8 cellular contexts compared by ENCODE assay signal in genomic region chr1:161153682-161154337, GRCh38. TPM values are rescaled to one million over a fixed set of nuclear protein-coding genes. Genes with fewer than 3 reads are reported as not detected.
DNase-seq lines count a peak whose midpoint lies in the region; ATAC-seq and TF ChIP-seq lines count a peak whose summit lies in the region.

TSS of gene UFC1 (plus strand) at chr1:161153978. CDS start at chr1:161153998, 20 bp downstream.

- H3K27ac Mint-ChIP-seq in CD4-positive, alpha-beta memory T cell: peak within 1 kb of the TSS; percentile 99 to 100 (median 100)
- peak within 1 kb of the TSS; percentile 100 for H3K27ac Mint-ChIP-seq in endodermal cell

- H3K4me1 ChIP-seq in CD4-positive, alpha-beta memory T cell (ENCODE audit: insufficient read depth, low read length): peaks cover 22% of the 10 kb centered on the region
- H3K4me1 ChIP-seq in HUES48 (ENCODE audit: control insufficient read depth, insufficient read depth, low read length) (no peaks in the 10 kb centered on the region; the same call in 1 of the 2 replicates), NT2/D1 (ENCODE audit: insufficient read depth, insufficient read length) (peaks cover 2% of the 10 kb centered on the region), endodermal cell (ENCODE audit: control insufficient read depth, insufficient read depth, low read length) (no peaks in the 10 kb centered on the region), mesodermal cell (ENCODE audit: control insufficient read depth, insufficient read depth, low read length, poor library complexity, severe bottlenecking) (no peaks in the 10 kb centered on the region)

- POLR2A ChIA-PET in CD4-positive, alpha-beta memory T cell (lab: Charles Lee; ENCODE audit: partially characterized antibody): interaction anchor here (0.7 to 3.5 kb wide), 28 partner anchors 8 to 358 kb away, joined by 3 to 67 read pairs (median 4); partner anchors contain the start of genes ARHGAP30, B4GALT3, DEDD and F11R

- H3K9me3 ChIP-seq in CD4-positive, alpha-beta memory T cell (ENCODE audit: control insufficient read depth in 1 of 2, low read length in 2 of 2): no peaks in the 10 kb centered on the region
- H3K9me3 ChIP-seq in HUES48 (ENCODE audit: control insufficient read depth, insufficient read depth, low read length) (no peaks in the 10 kb centered on the region), NT2/D1 (ENCODE audit: insufficient read depth, low read length) (no peaks in the 10 kb centered on the region), endodermal cell (ENCODE audit: control insufficient read depth, low read length) (no peaks in the 10 kb centered on the region), mesodermal cell (ENCODE audit: control insufficient read depth, low read length) (no peaks in the 10 kb centered on the region)

- peak within 1 kb of the TSS; percentile 99 for H3K27ac ChIP-seq in CD4-positive, alpha-beta memory T cell (ENCODE audit: low read depth, low read length)
- H3K27ac ChIP-seq in HUES48 (ENCODE audit: low read depth, low read length) (peak within 1 kb of the TSS; percentile 94), endodermal cell (ENCODE audit: low read depth, low read length) (peak within 1 kb of the TSS; percentile 88), mesodermal cell (ENCODE audit: low read depth, low read length, severe bottlenecking) (peak within 1 kb of the TSS; percentile 95)

- 1 to 2% methylated on average over 29 to 33 of the region's 33 CpGs for WGBS in endodermal cell (ENCODE audit: insufficient coverage in 1 of 2, insufficient read length in 1 of 2), 2 experiments
- 1% methylated on average over 26 to 30 of the region's 33 CpGs for WGBS in mesodermal cell (ENCODE audit: insufficient coverage in 2 of 2), 2 experiments

- intact Hi-C loops in CD4-positive, alpha-beta memory T cell (cut with micrococcal nuclease): loop anchor here (1.0 to 10.0 kb wide), 6 partner anchors 22 to 1059 kb away; partner anchors contain the start of genes ARHGAP30, DEDD, IGSF8 and NIT1

- H3K4me3 Mint-ChIP-seq in CD4-positive, alpha-beta memory T cell: peak within 1 kb of the TSS; percentile 96 to 100 (median 99)
- peak within 1 kb of the TSS; percentile 90 for H3K4me3 Mint-ChIP-seq in endodermal cell

- peaks cover 22 to 45% (median 31%) of the 10 kb centered on the region in 4 donors for H3K4me1 Mint-ChIP-seq in CD4-positive, alpha-beta memory T cell
- peaks cover 16% of the 10 kb centered on the region for H3K4me1 Mint-ChIP-seq in endodermal cell

- H3K4me3 ChIP-seq in CD4-positive, alpha-beta memory T cell (ENCODE audit: low read length in 2 of 2): peak within 1 kb of the TSS; percentile 37 to 100
- H3K4me3 ChIP-seq in HUES48 (ENCODE audit: low read depth, low read length) (peak within 1 kb of the TSS; percentile 80), NT2/D1 (ENCODE audit: insufficient read length, low read depth) (peak within 1 kb of the TSS; percentile 75), endodermal cell (ENCODE audit: low read length) (peak within 1 kb of the TSS; percentile 99), mesodermal cell (ENCODE audit: extremely low read depth, insufficient read depth, low read length, poor library complexity, severe bottlenecking) (peak within 1 kb of the TSS; percentile 73)

- TF ChIP-seq CTCF in endodermal cell (conservative IDR thresholded peaks at IDR 0.05): no peak

- H3K27me3 Mint-ChIP-seq in CD4-positive, alpha-beta memory T cell: no peaks in the 10 kb centered on the region
- no peaks in the 10 kb centered on the region for H3K27me3 Mint-ChIP-seq in endodermal cell (ENCODE audit: insufficient read depth)

- H3K36me3 ChIP-seq in CD4-positive, alpha-beta memory T cell (ENCODE audit: insufficient read depth, low read length): no peaks in the 10 kb centered on the region
- H3K36me3 ChIP-seq in HUES48 (ENCODE audit: control insufficient read depth, insufficient read depth, low read length): peaks cover 19% of the 10 kb centered on the region
- H3K36me3 ChIP-seq in NT2/D1 (ENCODE audit: insufficient read depth, insufficient read length, low read length): peaks cover 36% of the 10 kb centered on the region
- peaks cover 21% of the 10 kb centered on the region for H3K36me3 ChIP-seq in endodermal cell (ENCODE audit: control insufficient read depth, insufficient read depth, low read length)
- peaks cover 24% of the 10 kb centered on the region for H3K36me3 ChIP-seq in mesodermal cell (ENCODE audit: control insufficient read depth, insufficient read depth, low read length)

- peak; percentile 87 to 93 (median 90) for DNase-seq in CD4-positive, alpha-beta memory T cell
- DNase-seq in NT2/D1 (ENCODE audit: low read depth, low spot score): peak; percentile 85
- peak; percentile 52 to 62 (median 56) for DNase-seq in activated CD8-positive, alpha-beta memory T cell treated with anti-CD3 and anti-CD28 coated beads for 48 hours (ENCODE audit: low read depth in 2 of 3, low spot score in 2 of 3)
- DNase-seq in endodermal cell: peak; percentile 89
- peak; percentile 55 to 65 for DNase-seq in stimulated activated CD8-positive, alpha-beta memory T cell treated with anti-CD3 and anti-CD28 coated beads, Interleukin-15, amount 100 ng/mL, for 4 hours (ENCODE audit: low read depth in 2 of 2)

- H3K9me3 Mint-ChIP-seq in CD4-positive, alpha-beta memory T cell: no peaks in the 10 kb centered on the region
- no peaks in the 10 kb centered on the region for H3K9me3 Mint-ChIP-seq in endodermal cell

- peak; percentile 71 for ATAC-seq in GM19467 (IDR thresholded peaks at IDR 0.05; ENCODE audit: unreplicated experiment)

- H3K36me3 Mint-ChIP-seq in CD4-positive, alpha-beta memory T cell: peaks cover 14 to 31% of the 10 kb centered on the region in 2 donors
- H3K36me3 Mint-ChIP-seq in endodermal cell (ENCODE audit: low read depth): peaks cover 15% of the 10 kb centered on the region

- peak within 1 kb of the TSS; percentile 96 for H3K9ac ChIP-seq in HUES48 (ENCODE audit: low read depth, low read length)
- peak within 1 kb of the TSS; percentile 92 for H3K9ac ChIP-seq in NT2/D1 (ENCODE audit: insufficient read length, low read depth)
- H3K9ac ChIP-seq in endodermal cell (ENCODE audit: extremely low read depth, low read length, poor library complexity, severe bottlenecking): peak within 1 kb of the TSS; percentile 97

- H3K27me3 ChIP-seq in CD4-positive, alpha-beta memory T cell (ENCODE audit: insufficient read depth, low read length): no peaks in the 10 kb centered on the region
- H3K27me3 ChIP-seq in HUES48 (ENCODE audit: control insufficient read depth, insufficient read depth, low read length) (no peaks in the 10 kb centered on the region), NT2/D1 (ENCODE audit: insufficient read depth, insufficient read length) (no peaks in the 10 kb centered on the region), endodermal cell (ENCODE audit: control insufficient read depth, insufficient read depth, low read length, poor library complexity, severe bottlenecking) (no peaks in the 10 kb centered on the region)

- CTCF ChIA-PET in CD4-positive, alpha-beta memory T cell (lab: Charles Lee; ENCODE audit: partially characterized antibody): interaction anchor here (0.9 to 3.0 kb wide), 9 partner anchors 11 to 228 kb away, joined by 3 to 29 read pairs (median 3); partner anchors contain the start of genes APOA2, ARHGAP30, NDUFS2 and PPOX

RNA-seq across cellular contexts. Expression of gene UFC1, which starts in this region (rescaled TPM):
- total RNA-seq in CD4-positive, alpha-beta memory T cell: 10 to 100 TPM; 87.2 to 87.4 TPM
- 100 to 1,000 TPM; 146 to 176 TPM for polyA plus RNA-seq in CD4-positive, alpha-beta memory T cell
- total RNA-seq in endodermal cell: 10 to 100 TPM; 89.5 to 97.1 TPM
- 79.9 TPM for polyA plus RNA-seq in endodermal cell (2013, experiment 1 of 2)
- polyA plus RNA-seq in endodermal cell (2013, experiment 2 of 2): 84.0 TPM
- polyA plus RNA-seq in mesodermal cell (2013, experiment 1 of 2): 81.7 TPM
- 88.0 TPM for polyA plus RNA-seq in mesodermal cell (2013, experiment 2 of 2)

Comparison
In these comparisons a context has a peak if more than half of its experiments do, and no peak if none do; other contexts are left out.
1. Peak in every context shown above with its lines: DNase-seq, ATAC-seq, H3K4me3 ChIP-seq and H3K27ac ChIP-seq.